Comparison of ENCODE assay signal across 8 cellular contexts in genomic region chr16:74368002-74368979, GRCh38. TPM values are rescaled to one million over a fixed set of nuclear protein-coding genes. Genes with fewer than 3 reads are reported as not detected.
A peak's percentile ranks its signal among the peaks of the same experiment; 100 is the strongest.
DNase-seq lines count a peak whose midpoint lies in the region; ATAC-seq and TF ChIP-seq lines count a peak whose summit lies in the region.
"Not testable (repeated sequence)": the region's sequence is repeated elsewhere in the genome, so short reads cannot be mapped to it uniquely, and the experiment has no call there.

No MANE protein-coding gene starts in this region.

- peak; percentile 95 for DNase-seq in GM12865 (ENCODE audit: low read depth)
- DNase-seq in NCI-H1105 treated with DMSO at 0.1 percent for 48 hours (lab: John Stamatoyannopoulos, UW): peak; percentile 44
- DNase-seq in activated naive CD8-positive, alpha-beta T cell treated with anti-CD3 and anti-CD28 coated beads, Interleukin-2, amount 50 U/mL, for 24 hours: peak; percentile 97
- peak; percentile 89 to 93 for DNase-seq in cardiac muscle cell (ENCODE audit: low read depth in 1 of 2, low spot score in 1 of 2)
- peak; percentile 80 to 97 for DNase-seq in trophoblast cell
- DNase-seq in tibial nerve (ENCODE audit: low spot score in 2 of 2): peak; percentile 99

- not testable (repeated sequence) for H3K27ac ChIP-seq in SU-DHL-6 (ENCODE audit: low read depth, low read length)
- H3K27ac ChIP-seq in cardiac muscle cell (peak overlapping the region; percentile 85), trophoblast cell (ENCODE audit: low read depth, low read length) (peak overlapping the region; percentile 25), tibial nerve (peak overlapping the region; percentile 63 to 95 (median 85))

- not testable (repeated sequence) for H2BK12ac ChIP-seq in trophoblast cell (ENCODE audit: low read length)

- peak overlapping the region; percentile 39 for H4K91ac ChIP-seq in trophoblast cell (ENCODE audit: low read depth, low read length)

- H3K9ac ChIP-seq in SU-DHL-6 (ENCODE audit: low read length): peak overlapping the region; percentile 72
- H3K9ac ChIP-seq in trophoblast cell (ENCODE audit: low read length): peak overlapping the region; percentile 80

- peak overlapping the region; percentile 68 for H3K4me3 ChIP-seq in GM12865 (ENCODE audit: low read depth, low read length)
- peak overlapping the region; percentile 76 for H3K4me3 ChIP-seq in SU-DHL-6 (ENCODE audit: insufficient read depth, low read length, poor library complexity, severe bottlenecking)
- H3K4me3 ChIP-seq in cardiac muscle cell: peak overlapping the region; percentile 71
- H3K4me3 ChIP-seq in trophoblast cell (ENCODE audit: low read depth, low read length): peak overlapping the region; percentile 96
- H3K4me3 ChIP-seq in tibial nerve: peak overlapping the region; percentile 68 to 83 (median 70)

- H2BK120ac ChIP-seq in trophoblast cell (ENCODE audit: insufficient read depth, low read length, poor library complexity): peak overlapping the region; percentile 58

- not testable (repeated sequence) for H3K9me3 ChIP-seq in SU-DHL-6 (ENCODE audit: insufficient read depth, low read length); cardiac muscle cell (ENCODE audit: low read depth); trophoblast cell (ENCODE audit: insufficient read depth, low read depth, low read length); tibial nerve

- H4K20me1 ChIP-seq in SU-DHL-6 (ENCODE audit: low read depth, low read length): not testable (repeated sequence)

- H2AFZ ChIP-seq in SU-DHL-6 (ENCODE audit: low read depth, low read length, severe bottlenecking): peak overlapping the region; percentile 80
- peak overlapping the region; percentile 91 for H2AFZ ChIP-seq in trophoblast cell (ENCODE audit: insufficient read depth, low read length, poor library complexity)

- not testable (repeated sequence) for H3K27me3 ChIP-seq in SU-DHL-6 (ENCODE audit: low read length); cardiac muscle cell; trophoblast cell (ENCODE audit: insufficient read depth, low read length); tibial nerve

- not testable (repeated sequence) for H3K9me3 Mint-ChIP-seq in activated naive CD8-positive, alpha-beta T cell treated with anti-CD3 and anti-CD28 coated beads, Interleukin-2, amount 50 U/mL, for 24 hours

- not testable (repeated sequence) for H3K23ac ChIP-seq in trophoblast cell (ENCODE audit: low read length)

- not testable (repeated sequence) for H3K79me1 ChIP-seq in trophoblast cell (ENCODE audit: low read length)

- not testable (repeated sequence) for H3K36me3 ChIP-seq in SU-DHL-6 (ENCODE audit: low read length); cardiac muscle cell; trophoblast cell (ENCODE audit: control insufficient read depth in 1 of 2, insufficient read depth in 2 of 2, low read length in 2 of 2); tibial nerve

- not testable (repeated sequence) for H3K9me2 ChIP-seq in SU-DHL-6 (replicated peaks; ENCODE audit: insufficient read depth, low read length)

- peak; percentile 97 for ATAC-seq in HG02759 (IDR thresholded peaks at IDR 0.05; ENCODE audit: unreplicated experiment)
- ATAC-seq in activated naive CD8-positive, alpha-beta T cell treated with anti-CD3 and anti-CD28 coated beads, Interleukin-2, amount 50 U/mL, for 24 hours: peak; percentile 92

- H2BK5ac ChIP-seq in trophoblast cell (ENCODE audit: low read depth, low read length, poor library complexity): not testable (repeated sequence)

- H3K79me2 ChIP-seq in SU-DHL-6 (ENCODE audit: insufficient read depth, low read length): peaks cover 35% of the 10 kb centered on the region
- not testable (repeated sequence) for H3K79me2 ChIP-seq in trophoblast cell (ENCODE audit: control insufficient read depth, insufficient read depth, low read length, poor library complexity)

- H3K14ac ChIP-seq in trophoblast cell (ENCODE audit: low read length): peak overlapping the region; percentile 87

- not testable (repeated sequence) for H3K27me3 Mint-ChIP-seq in activated naive CD8-positive, alpha-beta T cell treated with anti-CD3 and anti-CD28 coated beads, Interleukin-2, amount 50 U/mL, for 24 hours

- H3F3A ChIP-seq in SU-DHL-6 (ENCODE audit: insufficient read depth): not testable (repeated sequence)

- not testable (repeated sequence) for H2AK5ac ChIP-seq in trophoblast cell (ENCODE audit: low read length)

- TF ChIP-seq EP300 in tibial nerve (IDR thresholded peaks at IDR 0.05): peak; percentile 38 to 91

- no CpG with 5 or more reads among the region's 83 CpGs for WGBS in trophoblast cell (ENCODE audit: extremely low coverage, insufficient coverage, insufficient read length)
- WGBS in tibial nerve, 2 donors: 2% methylated on average over 35 to 66 of the region's 83 CpGs

- peak overlapping the region; percentile 87 for H4K8ac ChIP-seq in trophoblast cell (ENCODE audit: low read depth, low read length)

- TF ChIP-seq POLR2A in tibial nerve (IDR thresholded peaks at IDR 0.05): peak; percentile 55 to 80

- H4K12ac ChIP-seq in trophoblast cell (ENCODE audit: low read depth, low read length): peak overlapping the region; percentile 88

- H3K18ac ChIP-seq in trophoblast cell (ENCODE audit: low read length): not testable (repeated sequence)

- H3K4me1 ChIP-seq in cardiac muscle cell (ENCODE audit: low read depth); trophoblast cell (ENCODE audit: control insufficient read depth in 1 of 2, insufficient read depth in 2 of 2, low read length in 2 of 2): not testable (repeated sequence)
- H3K4me1 ChIP-seq in tibial nerve: peaks cover 0 to 26% (median 9%) of the 10 kb centered on the region in 4 donors

- H3K4me3 Mint-ChIP-seq in activated naive CD8-positive, alpha-beta T cell treated with anti-CD3 and anti-CD28 coated beads, Interleukin-2, amount 50 U/mL, for 24 hours: peak overlapping the region; percentile 96

- H3K4me1 Mint-ChIP-seq in activated naive CD8-positive, alpha-beta T cell treated with anti-CD3 and anti-CD28 coated beads, Interleukin-2, amount 50 U/mL, for 24 hours: peaks cover 13% of the 10 kb centered on the region

- H3K36me3 Mint-ChIP-seq in activated naive CD8-positive, alpha-beta T cell treated with anti-CD3 and anti-CD28 coated beads, Interleukin-2, amount 50 U/mL, for 24 hours (ENCODE audit: low read depth): not testable (repeated sequence)

- H3K4me2 ChIP-seq in SU-DHL-6 (ENCODE audit: low read depth, low read length, poor library complexity, severe bottlenecking): peak overlapping the region; percentile 62
- H3K4me2 ChIP-seq in trophoblast cell (ENCODE audit: low read length): peak overlapping the region; percentile 85

- peak overlapping the region; percentile 94 for H3K27ac Mint-ChIP-seq in activated naive CD8-positive, alpha-beta T cell treated with anti-CD3 and anti-CD28 coated beads, Interleukin-2, amount 50 U/mL, for 24 hours

- TF ChIP-seq CTCF in GM12865 (IDR thresholded peaks at IDR 0.05; ENCODE audit: insufficient read depth, low read depth, low read length, missing control alignments); SU-DHL-6 (IDR thresholded peaks at IDR 0.05; ENCODE audit: insufficient read depth, low read length, poor library complexity, severe bottlenecking); cardiac muscle cell (IDR thresholded peaks at IDR 0.05; ENCODE audit: low read depth, low read length); tibial nerve (IDR thresholded peaks at IDR 0.05): not testable (repeated sequence)

- peak overlapping the region; percentile 43 for H3K4ac ChIP-seq in trophoblast cell (ENCODE audit: low read depth, low read length)

RNA-seq across cellular contexts. Expression of gene NPIPB15, which starts 7.8 kb away (rescaled TPM):
- total RNA-seq in cardiac muscle cell (2.0 and 3.2 TPM in 2 replicates), tibial nerve (10 to 100 TPM in 1 of 4 donors, 1 to 10 TPM in 2, not detected in 1; 5.5 to 21.1 (median 8.3) TPM)
- polyA plus RNA-seq in cardiac muscle cell: 2.0 and 5.1 TPM in 2 replicates
- polyA plus RNA-seq in trophoblast cell (2013): 0.04 and 0.12 TPM in 2 replicates

RNA-seq across cellular contexts. Expression of gene CLEC18B, which starts 53.0 kb away (rescaled TPM):
- total RNA-seq in cardiac muscle cell (1.7 and 3.0 TPM in 2 replicates), tibial nerve (10 to 100 TPM in 2 of 4 donors, 1 to 10 TPM in 2; 2.7 to 20.0 (median 9.0) TPM)
- 1.2 TPM in 1 of 2 replicates, not detected in the other for polyA plus RNA-seq in cardiac muscle cell
- polyA plus RNA-seq in trophoblast cell (2013): 0.22 and 0.29 TPM in 2 replicates

Comparison
In these comparisons a context has a peak if more than half of its experiments do, and no peak if none do; other contexts are left out.
1. DNase-seq: peak in every context shown above with its lines; median percentile 99 in tibial nerve; 97 in activated naive CD8-positive, alpha-beta T cell treated with anti-CD3 and anti-CD28 coated beads, Interleukin-2, amount 50 U/mL, for 24 hours; 95 in GM12865; 91 in cardiac muscle cell; 88 in trophoblast cell; 44 in NCI-H1105 treated with DMSO at 0.1 percent for 48 hours.